ENCODE assay signal across 26 cellular contexts in the genomic region with DNA sequence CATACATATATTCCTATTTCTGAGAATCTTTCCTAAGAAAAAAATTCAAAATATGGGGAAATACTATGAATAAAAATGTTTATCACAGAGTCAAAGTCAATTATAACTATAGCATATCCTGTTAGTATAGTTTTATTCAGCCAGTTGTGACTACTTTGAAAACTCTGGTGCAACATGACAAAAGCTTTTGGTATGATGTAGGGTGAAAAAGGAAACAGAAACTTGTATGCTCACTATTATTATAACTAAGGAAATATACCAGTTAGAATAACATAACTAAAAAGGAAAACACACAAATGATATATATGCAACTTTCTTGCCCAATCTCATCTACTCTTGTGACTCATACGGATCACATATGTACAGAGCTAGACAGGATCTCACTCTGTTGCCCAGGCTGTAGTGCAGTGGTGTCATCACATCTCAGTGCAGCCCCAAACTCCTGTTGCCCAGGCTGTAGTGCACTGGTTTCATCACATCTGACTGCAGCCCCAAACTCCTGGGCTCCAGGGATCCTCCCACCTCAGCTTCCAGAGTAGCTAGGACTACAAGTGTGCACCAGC. TPM values are rescaled to one million over a fixed set of nuclear protein-coding genes. Genes with fewer than 3 reads are reported as not detected.
DNase-seq lines count a peak whose midpoint lies in the region; ATAC-seq and TF ChIP-seq lines count a peak whose summit lies in the region.
"Had no signal": no experiment of that assay in that cellular context is flagged by ENCODE, and none has a peak within 500 bp of the region (broad histone marks: within the 10 kb centered on the region; RNA-seq: fewer than 3 reads in every experiment).

No MANE protein-coding gene starts in this region.

- no peak for TF ChIP-seq CTCF in foreskin keratinocyte (conservative IDR thresholded peaks at IDR 0.05)
- TF ChIP-seq CTCF in upper lobe of right lung (IDR thresholded peaks at IDR 0.05) = no peak

- H3K4me1 Mint-ChIP-seq in activated CD4-positive, alpha-beta memory T cell treated with anti-CD3 and anti-CD28 coated beads for 36 hours (ENCODE audit: low read depth) = peaks cover 17% of the 10 kb centered on the region
- peaks cover 9% of the 10 kb centered on the region for H3K4me1 Mint-ChIP-seq in activated CD4-positive, alpha-beta memory T cell treated with anti-CD3 and anti-CD28 coated beads, Interleukin-2, amount 10 ng/mL, durations not matched to agents 7 days and 5 days
- H3K4me1 Mint-ChIP-seq in naive thymus-derived CD4-positive, alpha-beta T cell = peaks cover 0 to 10% (median 0%) of the 10 kb centered on the region in 7 donors

- POLR2A ChIA-PET in activated CD4-positive, alpha-beta memory T cell treated with anti-CD3 and anti-CD28 coated beads for 36 hours (lab: Charles Lee) = interaction anchor here (1.0 kb wide), 1 partner anchor 144 kb away, joined by 4 read pairs; no protein-coding TSS in a partner anchor
- POLR2A ChIA-PET in activated CD4-positive, alpha-beta memory T cell treated with anti-CD3 and anti-CD28 coated beads, Interleukin-2, amount 10 ng/mL, durations not matched to agents 7 days and 5 days (lab: Charles Lee) = interaction anchor here (1.2 to 2.9 kb wide), 2 partner anchors 10 to 12 kb away, joined by 3 to 15 read pairs; no protein-coding TSS in a partner anchor
- POLR2A ChIA-PET in naive thymus-derived CD4-positive, alpha-beta T cell (lab: Charles Lee) = no interaction called here

- ATAC-seq in foreskin keratinocyte (peak; percentile 38), right cardiac atrium (no peak), upper lobe of right lung (no peak)
- ATAC-seq in naive thymus-derived CD4-positive, alpha-beta T cell = no peak
- ATAC-seq: T-helper 17 cell had no signal

- H3K9me3 Mint-ChIP-seq in activated CD4-positive, alpha-beta memory T cell treated with anti-CD3 and anti-CD28 coated beads for 36 hours = peaks cover 5% of the 10 kb centered on the region
- peaks cover 5% of the 10 kb centered on the region for H3K9me3 Mint-ChIP-seq in activated CD4-positive, alpha-beta memory T cell treated with anti-CD3 and anti-CD28 coated beads, Interleukin-2, amount 10 ng/mL, durations not matched to agents 7 days and 5 days
- peaks cover 0 to 8% (median 2%) of the 10 kb centered on the region in 11 donors for H3K9me3 Mint-ChIP-seq in naive thymus-derived CD4-positive, alpha-beta T cell
- H3K9me3 Mint-ChIP-seq: neural crest cell had no signal

- peak; percentile 53 for DNase-seq in activated CD4-positive, alpha-beta memory T cell treated with anti-CD3 and anti-CD28 coated beads for 36 hours
- DNase-seq in activated CD4-positive, alpha-beta memory T cell treated with anti-CD3 and anti-CD28 coated beads, Interleukin-2, amount 10 ng/mL, durations not matched to agents 7 days and 5 days = no peak
- peak; percentile 36 for DNase-seq in EL
- DNase-seq in amniotic epithelial cell (ENCODE audit: low read depth) = peak; percentile 21
- peak in 1 of 2 donors; percentile 19 for DNase-seq in foreskin keratinocyte
- DNase-seq in naive thymus-derived CD4-positive, alpha-beta T cell = no peak
- DNase-seq in right cardiac atrium = no peak
- DNase-seq in upper lobe of right lung = no peak
- DNase-seq: ACHN; activated CD4-positive, CD25-positive, alpha-beta regulatory T cell; activated CD8-positive, alpha-beta memory T cell treated with anti-CD3 and anti-CD28 coated beads, Interleukin-2, amount 50 U/mL, for 48 hours; activated naive CD8-positive, alpha-beta T cell treated with anti-CD3 and anti-CD28 coated beads, Interleukin-2, amount 10 ng/mL, durations not matched to agents 7 days and 5 days; DMS 273 treated with DMSO at 0.1 percent for 48 hours; left colon; NCI-H1694; NCI-H2227 treated with DMSO at 0.1 percent for 48 hours; NCI-H82; T-helper 17 cell; testis had no signal

- no peaks in the 10 kb centered on the region for H3K9me3 ChIP-seq in naive thymus-derived CD4-positive, alpha-beta T cell (ENCODE audit: control insufficient read depth in 2 of 3, low read length in 3 of 3)
- H3K9me3 ChIP-seq in right cardiac atrium (ENCODE audit: control insufficient read depth, low read length) = no peaks in the 10 kb centered on the region
- H3K9me3 ChIP-seq in upper lobe of right lung = no peaks in the 10 kb centered on the region
- H3K9me3 ChIP-seq: breast epithelium, HAP-1, SJSA1, testis had no signal

- no peaks in the 10 kb centered on the region for H3K27me3 Mint-ChIP-seq in activated CD4-positive, alpha-beta memory T cell treated with anti-CD3 and anti-CD28 coated beads for 36 hours
- no peaks in the 10 kb centered on the region for H3K27me3 Mint-ChIP-seq in activated CD4-positive, alpha-beta memory T cell treated with anti-CD3 and anti-CD28 coated beads, Interleukin-2, amount 10 ng/mL, durations not matched to agents 7 days and 5 days
- peaks cover 0 to 2% (median 0%) of the 10 kb centered on the region in 5 donors for H3K27me3 Mint-ChIP-seq in naive thymus-derived CD4-positive, alpha-beta T cell
- H3K27me3 Mint-ChIP-seq: T-helper 17 cell had no signal

- no peak overlapping the region for H3K4me3 ChIP-seq in naive thymus-derived CD4-positive, alpha-beta T cell (ENCODE audit: low read length)
- H3K4me3 ChIP-seq in right cardiac atrium (ENCODE audit: low read length) (no peak overlapping the region), upper lobe of right lung (no peak overlapping the region)
- H3K4me3 ChIP-seq: breast epithelium, HAP-1, SJSA1, smooth muscle cell, testis had no signal

- H3K4me3 Mint-ChIP-seq in activated CD4-positive, alpha-beta memory T cell treated with anti-CD3 and anti-CD28 coated beads for 36 hours = no peak overlapping the region
- no peak overlapping the region for H3K4me3 Mint-ChIP-seq in activated CD4-positive, alpha-beta memory T cell treated with anti-CD3 and anti-CD28 coated beads, Interleukin-2, amount 10 ng/mL, durations not matched to agents 7 days and 5 days
- H3K4me3 Mint-ChIP-seq in naive thymus-derived CD4-positive, alpha-beta T cell = no peak overlapping the region
- H3K4me3 Mint-ChIP-seq: activated naive CD8-positive, alpha-beta T cell treated with anti-CD3 and anti-CD28 coated beads, Interleukin-2, amount 10 ng/mL, durations not matched to agents 7 days and 5 days; mesothelial cell of epicardium; neural crest cell; T-helper 17 cell had no signal

- peaks cover 2% of the 10 kb centered on the region for H3K36me3 Mint-ChIP-seq in activated CD4-positive, alpha-beta memory T cell treated with anti-CD3 and anti-CD28 coated beads for 36 hours
- no peaks in the 10 kb centered on the region for H3K36me3 Mint-ChIP-seq in activated CD4-positive, alpha-beta memory T cell treated with anti-CD3 and anti-CD28 coated beads, Interleukin-2, amount 10 ng/mL, durations not matched to agents 7 days and 5 days (ENCODE audit: low read depth)
- H3K36me3 Mint-ChIP-seq in naive thymus-derived CD4-positive, alpha-beta T cell = peaks cover 0 to 3% (median 0%) of the 10 kb centered on the region in 5 donors
- H3K36me3 Mint-ChIP-seq: mesothelial cell of epicardium had no signal

- no peaks in the 10 kb centered on the region for H3K36me3 ChIP-seq in naive thymus-derived CD4-positive, alpha-beta T cell (ENCODE audit: control insufficient read depth in 2 of 3, insufficient read depth in 3 of 3, low read length in 3 of 3)
- no peaks in the 10 kb centered on the region for H3K36me3 ChIP-seq in upper lobe of right lung
- H3K36me3 ChIP-seq: breast epithelium, HAP-1, SJSA1 had no signal

- H3K27me3 ChIP-seq in foreskin keratinocyte (no peaks in the 10 kb centered on the region), right cardiac atrium (ENCODE audit: control insufficient read depth, insufficient read depth) (no peaks in the 10 kb centered on the region), upper lobe of right lung (no peaks in the 10 kb centered on the region)
- H3K27me3 ChIP-seq in naive thymus-derived CD4-positive, alpha-beta T cell (ENCODE audit: control insufficient read depth in 2 of 2, insufficient read depth in 2 of 2, low read length in 2 of 2) = no peaks in the 10 kb centered on the region
- H3K27me3 ChIP-seq: breast epithelium, SJSA1, testis had no signal

- H3K27ac ChIP-seq in foreskin keratinocyte (no peak overlapping the region), right cardiac atrium (ENCODE audit: low read length) (no peak overlapping the region), upper lobe of right lung (no peak overlapping the region)
- H3K27ac ChIP-seq in naive thymus-derived CD4-positive, alpha-beta T cell (ENCODE audit: low read depth, low read length) = no peak overlapping the region
- H3K27ac ChIP-seq: breast epithelium, C4-2B, SJSA1, testis had no signal

- 84% methylated on average over 1 of the region's 1 CpG for WGBS in right cardiac atrium

- CTCF ChIA-PET in activated CD4-positive, alpha-beta memory T cell treated with anti-CD3 and anti-CD28 coated beads for 36 hours (lab: Charles Lee) = interaction anchor here (1.3 kb wide), 1 partner anchor 244 kb away, joined by 3 read pairs; the partner anchor contains the start of gene GORASP2
- CTCF ChIA-PET in activated CD4-positive, alpha-beta memory T cell treated with anti-CD3 and anti-CD28 coated beads, Interleukin-2, amount 10 ng/mL, durations not matched to agents 7 days and 5 days (lab: Charles Lee) = no interaction called here
- CTCF ChIA-PET in naive thymus-derived CD4-positive, alpha-beta T cell (lab: Charles Lee) = no interaction called here

- H3K4me1 ChIP-seq in foreskin keratinocyte (peaks cover 13% of the 10 kb centered on the region), right cardiac atrium (ENCODE audit: control insufficient read depth, insufficient read depth, low read length) (no peaks in the 10 kb centered on the region), upper lobe of right lung (no peaks in the 10 kb centered on the region)
- H3K4me1 ChIP-seq in naive thymus-derived CD4-positive, alpha-beta T cell (ENCODE audit: control insufficient read depth in 2 of 2, insufficient read depth in 2 of 2, low read length in 2 of 2) = no peaks in the 10 kb centered on the region
- H3K4me1 ChIP-seq: breast epithelium, SJSA1, testis had no signal

- intact Hi-C loops in activated CD4-positive, alpha-beta memory T cell treated with anti-CD3 and anti-CD28 coated beads for 36 hours (cut with micrococcal nuclease) = loop anchor here (1.0 kb wide), 2 partner anchors 10 to 37 kb away; no protein-coding TSS in a partner anchor
- intact Hi-C loops in naive thymus-derived CD4-positive, alpha-beta T cell (cut with micrococcal nuclease) = no loop called here
- intact Hi-C loops in right cardiac atrium (cut with DNase I) = no loop called here
- intact Hi-C loops in upper lobe of right lung (cut with DNase I) = no loop called here

- H3K27ac Mint-ChIP-seq in activated CD4-positive, alpha-beta memory T cell treated with anti-CD3 and anti-CD28 coated beads for 36 hours = no peak overlapping the region
- no peak overlapping the region for H3K27ac Mint-ChIP-seq in activated CD4-positive, alpha-beta memory T cell treated with anti-CD3 and anti-CD28 coated beads, Interleukin-2, amount 10 ng/mL, durations not matched to agents 7 days and 5 days
- H3K27ac Mint-ChIP-seq in naive thymus-derived CD4-positive, alpha-beta T cell = peak overlapping the region in 2 of 9 donors; percentile 42 to 60
- H3K27ac Mint-ChIP-seq: activated naive CD8-positive, alpha-beta T cell treated with anti-CD3 and anti-CD28 coated beads, Interleukin-2, amount 10 ng/mL, durations not matched to agents 7 days and 5 days; T-helper 17 cell had no signal

RNA-seq across cellular contexts. Expression of gene TLK1, which starts 12.4 kb away (rescaled TPM):
- total RNA-seq in activated CD4-positive, alpha-beta memory T cell treated with anti-CD3 and anti-CD28 coated beads for 36 hours = 10 to 100 TPM; 59.2 to 64.5 TPM
- 10 to 100 TPM; 74.9 to 79.5 TPM for total RNA-seq in activated CD4-positive, alpha-beta memory T cell treated with anti-CD3 and anti-CD28 coated beads, Interleukin-2, amount 10 ng/mL, durations not matched to agents 7 days and 5 days
- total RNA-seq in foreskin keratinocyte (24.0 and 26.8 TPM in 2 replicates), right cardiac atrium (10 to 100 TPM; 32.6 to 35.3 (median 33.2) TPM), upper lobe of right lung (58.1 TPM)
- polyA plus RNA-seq in foreskin keratinocyte (5.3 and 6.9 TPM in 2 replicates), right cardiac atrium (7.3 TPM)
- 100 to 1,000 TPM in 4 of 5 experiments, 10 to 100 TPM in 1; 96.9 to 191 (median 141) TPM for total RNA-seq in naive thymus-derived CD4-positive, alpha-beta T cell
- polyA plus RNA-seq in naive thymus-derived CD4-positive, alpha-beta T cell = 10 to 100 TPM; 40.0 to 63.8 TPM

Comparison
In these comparisons a context has a peak if more than half of its experiments do, and no peak if none do; other contexts are left out.
1. DNase-seq: peak in activated CD4-positive, alpha-beta memory T cell treated with anti-CD3 and anti-CD28 coated beads for 36 hours (single experiment), EL (single experiment) and amniotic epithelial cell (single experiment); none in activated CD4-positive, alpha-beta memory T cell treated with anti-CD3 and anti-CD28 coated beads, Interleukin-2, amount 10 ng/mL, durations not matched to agents 7 days and 5 days (single experiment), naive thymus-derived CD4-positive, alpha-beta T cell (0 of 9), right cardiac atrium (0 of 3) and upper lobe of right lung (single experiment).